Comparison of ENCODE assay signal across 35 cellular contexts in genomic region chr1:218836264-218836663, GRCh38.
"Had no signal": no experiment of that assay in that cellular context is flagged by ENCODE, and none has a peak within 500 bp of the region (broad histone marks: within the 10 kb centered on the region; RNA-seq: fewer than 3 reads in every experiment).

No MANE protein-coding gene starts in this region.

- H3K9ac ChIP-seq: KMS-11 had no signal

- H3K9me3 ChIP-seq: MG63 had no signal

- H3K27ac ChIP-seq: KMS-11 had no signal

- H3K4me3 ChIP-seq: MG63 had no signal

- H3K36me3 ChIP-seq: MG63 had no signal

- DNase-seq: Kasumi-1, MG63, MM.1S, MV-4-11, NCI-H1048, NCI-H1092, NCI-H1092 treated with DMSO at 0.1 percent for 48 hours, NCI-H1105, NCI-H1105 treated with DMSO at 0.1 percent for 48 hours, NCI-H1417, NCI-H1417 treated with DMSO at 0.1 percent for 48 hours, NCI-H1436, NCI-H1436 treated with DMSO at 0.1 percent for 48 hours, NCI-H146, NCI-H1694, NCI-H1694 treated with DMSO at 0.1 percent for 48 hours, NCI-H187, NCI-H187 treated with DMSO at 0.1 percent for 48 hours, NCI-H1930, NCI-H2029, NCI-H2029 treated with DMSO at 0.1 percent for 48 hours, NCI-H2081, NCI-H2081 treated with DMSO at 0.1 percent for 48 hours, NCI-H2107, NCI-H2171, NCI-H2171 treated with DMSO at 0.1 percent for 48 hours, NCI-H2227 treated with DMSO at 0.1 percent for 48 hours, NCI-H226, NCI-H345, NCI-H446, NCI-H446 treated with DMSO at 0.1 percent for 48 hours, NCI-H510A, NCI-H510A treated with DMSO at 0.1 percent for 48 hours, NCI-H524 had no signal

- H3K27me3 ChIP-seq: MG63 had no signal

- H3K4me2 ChIP-seq: KMS-11 had no signal
